In genomic region chr4:212438-213174, GRCh38 we compare ENCODE assay signal across 8 cellular contexts.
DNase-seq lines count a peak whose midpoint lies in the region; ATAC-seq and TF ChIP-seq lines count a peak whose summit lies in the region.

No MANE protein-coding gene starts in this region.

- H3K27ac ChIP-seq in SJCRH30, result peak overlapping the region; percentile 54

- no peak for ATAC-seq in GM18502 (IDR thresholded peaks at IDR 0.05; ENCODE audit: poor library complexity, unreplicated experiment)
- no peak for ATAC-seq in HG02840 (IDR thresholded peaks at IDR 0.05; ENCODE audit: low FRiP score, unreplicated experiment)

- H3K9me3 ChIP-seq in SJCRH30 (replicated peaks) (peaks cover 3% of the 10 kb centered on the region; the same call in 1 of the 2 replicates), mucosa of stomach (ENCODE audit: control insufficient read depth, low read length) (no peaks in the 10 kb centered on the region)

- H3K4me1 ChIP-seq in SJCRH30 (no peaks in the 10 kb centered on the region), mucosa of stomach (ENCODE audit: control insufficient read depth, insufficient read depth, low read length) (no peaks in the 10 kb centered on the region)

- H3K36me3 ChIP-seq in SJCRH30 (no peaks in the 10 kb centered on the region), mucosa of stomach (ENCODE audit: control insufficient read depth, insufficient read depth, low read length) (no peaks in the 10 kb centered on the region)

- H3K9ac ChIP-seq in mucosa of stomach (ENCODE audit: low read length), result peak overlapping the region; percentile 71

- peak; percentile 91 for DNase-seq in AG08396 (ENCODE audit: low spot score)
- DNase-seq in SJCRH30, result peak; percentile 57 to 61
- peak; percentile 80 for DNase-seq in fibroblast of the aortic adventitia (ENCODE audit: low read depth)
- DNase-seq in ureter (ENCODE audit: low spot score), result peak; percentile 78
- DNase-seq in SHP77 (lab: John Stamatoyannopoulos, UW), result no peak

- H3K27me3 ChIP-seq in SJCRH30 (no peaks in the 10 kb centered on the region), mucosa of stomach (ENCODE audit: control insufficient read depth, insufficient read depth, low read length) (no peaks in the 10 kb centered on the region)

- H3K4me3 ChIP-seq in SJCRH30 (peak overlapping the region; percentile 61), fibroblast of the aortic adventitia (ENCODE audit: low read depth, low read length) (peak overlapping the region; percentile 71), mucosa of stomach (ENCODE audit: low read length) (peak overlapping the region; percentile 61)

- TF ChIP-seq CTCF in fibroblast of the aortic adventitia (IDR thresholded peaks at IDR 0.05; ENCODE audit: insufficient read depth, low read length), result no peak

Comparison
In these comparisons a context has a peak if more than half of its experiments do, and no peak if none do; other contexts are left out.
1. DNase-seq: peak in AG08396 (single experiment), SJCRH30 (2 of 2), fibroblast of the aortic adventitia (single experiment) and ureter (single experiment); none in SHP77 (0 of 2).
2. Peak in every context shown above with its lines, with median percentiles within 50 percentile points of each other: H3K4me3 ChIP-seq.